In the genomic region with DNA sequence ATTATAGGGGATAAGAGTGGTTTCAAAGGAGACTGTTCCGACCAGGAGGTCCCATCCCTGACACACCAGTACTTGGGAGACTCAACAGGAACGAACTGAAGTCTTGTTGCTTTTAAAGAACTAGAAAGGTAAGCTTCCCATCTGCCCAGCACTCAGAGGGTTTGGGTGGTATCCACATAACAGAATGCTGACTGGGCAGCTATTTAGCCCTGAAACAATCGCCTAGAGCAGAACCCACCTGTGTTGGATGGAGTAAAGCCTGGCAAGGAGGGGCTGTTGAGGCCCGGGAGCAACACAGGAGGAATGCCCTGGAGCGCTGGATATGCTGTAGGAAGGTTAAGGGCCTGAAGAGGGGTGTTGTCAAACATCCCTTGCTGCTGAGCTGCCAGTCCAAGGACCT, we compare ENCODE assay signal across 34 cellular contexts.
"Had no signal": no experiment of that assay in that cellular context is flagged by ENCODE, and none has a peak within 500 bp of the region (broad histone marks: within the 10 kb centered on the region; RNA-seq: fewer than 3 reads in every experiment).

No MANE protein-coding gene starts in this region.

- FAIRE-seq: astrocyte, bronchial epithelial cell had no signal

- DNase-seq: activated effector memory CD4-positive, alpha-beta T cell treated with anti-CD3 and anti-CD28 coated beads, Interleukin-2, amount 50 U/mL, for 16 hours; activated effector memory CD4-positive, alpha-beta T cell treated with Interleukin-2 at 50 U/mL for 16 hours; activated gamma-delta T cell; activated gamma-delta T cell treated with Interleukin-2 at 50 U/mL for 16 hours; activated naive CD4-positive, alpha-beta T cell; activated naive CD4-positive, alpha-beta T cell treated with anti-CD3 and anti-CD28 coated beads for 36 hours; activated naive CD4-positive, alpha-beta T cell treated with anti-CD3 and anti-CD28 coated beads, Interleukin-2, amount 10 ng/mL, durations not matched to agents 7 days and 5 days; activated naive CD4-positive, alpha-beta T cell treated with anti-CD3 and anti-CD28 coated beads, Interleukin-2, amount 50 U/mL, for 16 hours; activated naive CD4-positive, alpha-beta T cell treated with Interleukin-2 at 50 U/mL for 16 hours; activated naive CD8-positive, alpha-beta T cell treated with anti-CD3 and anti-CD28 coated beads for 36 hours; activated naive CD8-positive, alpha-beta T cell treated with anti-CD3 and anti-CD28 coated beads, Interleukin-2, amount 10 ng/mL, durations not matched to agents 7 days and 5 days; activated naive CD8-positive, alpha-beta T cell treated with anti-CD3 and anti-CD28 coated beads, Interleukin-2, amount 50 U/mL, for 24 hours; activated T-cell treated with anti-CD3 and anti-CD28 coated beads, Interleukin-2, amount 50 U/mL, for 1 hour; activated T-cell treated with anti-CD3 and anti-CD28 coated beads, Interleukin-2, amount 50 U/mL, for 24 hours; activated T-cell treated with anti-CD3 and anti-CD28 coated beads, Interleukin-2, amount 50 U/mL, for 4 hours; activated T-cell treated with anti-CD3 and anti-CD28 coated beads, Interleukin-2, amount 50 U/mL, for 48 hours; activated T-cell treated with anti-CD3 and anti-CD28 coated beads, Interleukin-2, amount 50 U/mL, for 72 hours; adrenal gland; amniotic stem cell; amygdala; anterior cingulate cortex; aorta; body of pancreas; brain microvascular endothelial cell; caudate nucleus; central memory CD4-positive, alpha-beta T cell; cerebellar nuclear complex had no signal

- H3K4me3 ChIP-seq: adrenal gland, ascending aorta, body of pancreas, breast epithelium, cardiac muscle cell had no signal

- H3K36me3 ChIP-seq: breast epithelium, cardiac muscle cell had no signal

- H3K27ac ChIP-seq: adrenal gland, ascending aorta, body of pancreas, brain microvascular endothelial cell, breast epithelium, cardiac muscle cell had no signal

- H3K27me3 ChIP-seq: adrenal gland, ascending aorta, body of pancreas, brain microvascular endothelial cell, breast epithelium, cardiac muscle cell had no signal

- H3K4me1 ChIP-seq: breast epithelium had no signal

- H3K9me3 ChIP-seq: adrenal gland, ascending aorta, body of pancreas, breast epithelium had no signal

- ATAC-seq: activated naive CD4-positive, alpha-beta T cell treated with anti-CD3 and anti-CD28 coated beads, Interleukin-2, amount 50 U/mL, for 72 hours; activated naive CD8-positive, alpha-beta T cell treated with anti-CD3 and anti-CD28 coated beads, Interleukin-2, amount 50 U/mL, for 24 hours; activated T-cell treated with anti-CD3 and anti-CD28 coated beads, Interleukin-2, amount 50 U/mL, for 4 hours; activated T-cell treated with anti-CD3 and anti-CD28 coated beads, Interleukin-2, amount 50 U/mL, for 72 hours; activated T-helper 17 cell treated with anti-CD3 and anti-CD28 coated beads, Interleukin-2, amount 50 U/mL, for 72 hours; body of pancreas had no signal
